Comparison of ENCODE assay signal across 23 cellular contexts in genomic region chr1:242854466-242854865, GRCh38.
"Had no signal": no experiment of that assay in that cellular context is flagged by ENCODE, and none has a peak within 500 bp of the region (broad histone marks: within the 10 kb centered on the region; RNA-seq: fewer than 3 reads in every experiment).

No MANE protein-coding gene starts in this region.

- H3K4me3 Mint-ChIP-seq: activated CD4-positive, alpha-beta memory T cell treated with anti-CD3 and anti-CD28 coated beads, Interleukin-2, amount 10 ng/mL, durations not matched to agents 7 days and 5 days; activated naive CD4-positive, alpha-beta T cell treated with anti-CD3 and anti-CD28 coated beads for 36 hours; activated naive CD8-positive, alpha-beta T cell treated with anti-CD3 and anti-CD28 coated beads, Interleukin-2, amount 10 ng/mL, durations not matched to agents 7 days and 5 days; activated T-cell treated with anti-CD3 and anti-CD28 coated beads, Interleukin-2, amount 50 U/mL, for 72 hours; endodermal cell had no signal

- H3K36me3 ChIP-seq: esophagus squamous epithelium, gastroesophageal sphincter, thyroid gland, upper lobe of right lung had no signal

- H3K27me3 ChIP-seq: esophagus squamous epithelium, gastroesophageal sphincter, thyroid gland, upper lobe of right lung had no signal

- DNase-seq: activated CD4-positive, alpha-beta memory T cell treated with anti-CD3 and anti-CD28 coated beads, Interleukin-2, amount 10 ng/mL, durations not matched to agents 7 days and 5 days; activated CD4-positive, alpha-beta T cell treated with anti-CD3 and anti-CD28 coated beads for 48 hours; activated effector memory CD4-positive, alpha-beta T cell treated with Interleukin-2 at 50 U/mL for 16 hours; activated naive CD4-positive, alpha-beta T cell treated with anti-CD3 and anti-CD28 coated beads for 36 hours; activated naive CD8-positive, alpha-beta T cell treated with anti-CD3 and anti-CD28 coated beads, Interleukin-2, amount 10 ng/mL, durations not matched to agents 7 days and 5 days; activated T-cell treated with anti-CD3 and anti-CD28 coated beads, Interleukin-2, amount 50 U/mL, for 72 hours; amniotic stem cell; cerebellar nuclear complex; cortex of kidney; endodermal cell; esophagus squamous epithelium; head of caudate nucleus; mesenchymal stem cell; nucleus accumbens; right cardiac atrium; stimulated activated CD4-positive, alpha-beta T cell treated with anti-CD3 and anti-CD28 coated beads, Interleukin-12 subunit alpha, Interleukin-12 subunit beta, amount 100 ng/mL, for 4 hours; stimulated activated CD4-positive, alpha-beta T cell treated with anti-CD3 and anti-CD28 coated beads, Interleukin-4, amount 100 ng/mL, for 4 hours; stimulated activated naive CD8-positive, alpha-beta T cell treated with anti-CD3 and anti-CD28 coated beads, Interleukin-15, Interleukin-2, amounts not matched to agents 100 U/mL and 50 U/mL, for 24 hours; thyroid gland; upper lobe of right lung had no signal

- ATAC-seq: activated T-cell treated with anti-CD3 and anti-CD28 coated beads, Interleukin-2, amount 50 U/mL, for 72 hours; gastroesophageal sphincter; right cardiac atrium; stimulated activated naive CD8-positive, alpha-beta T cell treated with anti-CD3 and anti-CD28 coated beads, Interleukin-15, Interleukin-2, amounts not matched to agents 100 U/mL and 50 U/mL, for 24 hours; upper lobe of right lung had no signal

- H3K27me3 Mint-ChIP-seq: activated CD4-positive, alpha-beta memory T cell treated with anti-CD3 and anti-CD28 coated beads, Interleukin-2, amount 10 ng/mL, durations not matched to agents 7 days and 5 days; activated naive CD8-positive, alpha-beta T cell treated with anti-CD3 and anti-CD28 coated beads, Interleukin-2, amount 10 ng/mL, durations not matched to agents 7 days and 5 days had no signal

- H3K27ac ChIP-seq: esophagus squamous epithelium, gastroesophageal sphincter, parathyroid adenoma, thyroid gland, upper lobe of right lung had no signal

- H3K9me3 ChIP-seq: esophagus squamous epithelium, thyroid gland, upper lobe of right lung had no signal

- H3K4me3 ChIP-seq: esophagus squamous epithelium, gastroesophageal sphincter, thyroid gland, upper lobe of right lung had no signal

- FAIRE-seq: islet of Langerhans had no signal

- H3K36me3 Mint-ChIP-seq: activated naive CD8-positive, alpha-beta T cell treated with anti-CD3 and anti-CD28 coated beads, Interleukin-2, amount 10 ng/mL, durations not matched to agents 7 days and 5 days had no signal

- H3K4me1 Mint-ChIP-seq: activated CD4-positive, alpha-beta memory T cell treated with anti-CD3 and anti-CD28 coated beads, Interleukin-2, amount 10 ng/mL, durations not matched to agents 7 days and 5 days; activated naive CD8-positive, alpha-beta T cell treated with anti-CD3 and anti-CD28 coated beads, Interleukin-2, amount 10 ng/mL, durations not matched to agents 7 days and 5 days; endodermal cell had no signal

- H3K4me1 ChIP-seq: esophagus squamous epithelium, gastroesophageal sphincter, parathyroid adenoma, thyroid gland, upper lobe of right lung had no signal

- H3K27ac Mint-ChIP-seq: activated CD4-positive, alpha-beta memory T cell treated with anti-CD3 and anti-CD28 coated beads, Interleukin-2, amount 10 ng/mL, durations not matched to agents 7 days and 5 days; activated naive CD4-positive, alpha-beta T cell treated with anti-CD3 and anti-CD28 coated beads for 36 hours; activated naive CD8-positive, alpha-beta T cell treated with anti-CD3 and anti-CD28 coated beads, Interleukin-2, amount 10 ng/mL, durations not matched to agents 7 days and 5 days; activated T-cell treated with anti-CD3 and anti-CD28 coated beads, Interleukin-2, amount 50 U/mL, for 72 hours; endodermal cell had no signal
